26 cellular contexts compared by ENCODE assay signal in genomic region chr12:109554761-109555160, GRCh38.
"Had no signal": no experiment of that assay in that cellular context is flagged by ENCODE, and none has a peak within 500 bp of the region (broad histone marks: within the 10 kb centered on the region; RNA-seq: fewer than 3 reads in every experiment).

No MANE protein-coding gene starts in this region.

- DNase-seq: effector CD4-positive, alpha-beta T cell; endodermal cell; erythroblast; foreskin melanocyte; head of caudate nucleus; kidney; left cardiac atrium; left ventricle myocardium inferior; mesendoderm; naive B cell; occipital lobe; psoas muscle; retina; stimulated activated CD4-positive, alpha-beta T cell treated with anti-CD3 and anti-CD28 coated beads, Interleukin-2, amount 100 ng/mL, for 24 hours; stimulated activated CD4-positive, alpha-beta T cell treated with anti-CD3 and anti-CD28 coated beads, Interleukin-4, amount 100 ng/mL, for 4 hours; stimulated activated naive B cell treated with anti-CD40 and anti-IgM and Interleukin-4, amounts not matched to agents 10 μg/mL and 1 μg/mL and 100 μg/mL, for 72 hours; stimulated activated naive CD8-positive, alpha-beta T cell treated with anti-CD3 and anti-CD28 coated beads, Interleukin-15, amount 100 ng/mL, for 72 hours; testis; upper lobe of right lung had no signal

- FAIRE-seq: endothelial cell of umbilical vein, kidney had no signal

- H3K79me2 ChIP-seq: hepatocyte had no signal

- H3K27me3 ChIP-seq: hepatocyte, testis, vagina had no signal

- H3K4me2 ChIP-seq: hepatocyte had no signal

- H2AFZ ChIP-seq: hepatocyte had no signal

- H3K4me3 ChIP-seq: hepatocyte, left ventricle myocardium inferior, lung, psoas muscle, testis, tibial nerve, upper lobe of right lung, vagina had no signal

- H3K36me3 Mint-ChIP-seq: naive B cell had no signal

- H3K9me3 Mint-ChIP-seq: endodermal cell; naive B cell; nephron; stimulated activated naive B cell treated with anti-CD40 and anti-IgM and Interleukin-4, amounts not matched to agents 10 μg/mL and 1 μg/mL and 100 μg/mL, for 72 hours; stimulated activated naive CD8-positive, alpha-beta T cell treated with anti-CD3 and anti-CD28 coated beads, Interleukin-15, amount 100 ng/mL, for 72 hours had no signal

- H3K36me3 ChIP-seq: upper lobe of right lung, vagina had no signal

- H3K4me3 Mint-ChIP-seq: endodermal cell; naive B cell; nephron; stimulated activated naive B cell treated with anti-CD40 and anti-IgM and Interleukin-4, amounts not matched to agents 10 μg/mL and 1 μg/mL and 100 μg/mL, for 72 hours; stimulated activated naive CD8-positive, alpha-beta T cell treated with anti-CD3 and anti-CD28 coated beads, Interleukin-15, amount 100 ng/mL, for 72 hours had no signal

- ATAC-seq: left cardiac atrium; sciatic nerve; stimulated activated naive B cell treated with anti-CD40 and anti-IgM and Interleukin-4, amounts not matched to agents 10 μg/mL and 1 μg/mL and 100 μg/mL, for 72 hours; stimulated activated naive CD8-positive, alpha-beta T cell treated with anti-CD3 and anti-CD28 coated beads, Interleukin-15, amount 100 ng/mL, for 72 hours; upper lobe of right lung had no signal

- H3K27ac ChIP-seq: hepatocyte, left ventricle myocardium inferior, psoas muscle, testis, tibial nerve, upper lobe of right lung, vagina had no signal

- H3K9me3 ChIP-seq: left ventricle myocardium inferior, psoas muscle, testis, tibial nerve, upper lobe of right lung, vagina had no signal

- H3K27ac Mint-ChIP-seq: endodermal cell; naive B cell; nephron; stimulated activated naive B cell treated with anti-CD40 and anti-IgM and Interleukin-4, amounts not matched to agents 10 μg/mL and 1 μg/mL and 100 μg/mL, for 72 hours; stimulated activated naive CD8-positive, alpha-beta T cell treated with anti-CD3 and anti-CD28 coated beads, Interleukin-15, amount 100 ng/mL, for 72 hours had no signal

- H3K4me1 Mint-ChIP-seq: endodermal cell had no signal

- H3K4me1 ChIP-seq: left ventricle myocardium inferior, psoas muscle, tibial nerve, upper lobe of right lung, vagina had no signal
